Comparison of ENCODE assay signal across 36 cellular contexts in the genomic region with DNA sequence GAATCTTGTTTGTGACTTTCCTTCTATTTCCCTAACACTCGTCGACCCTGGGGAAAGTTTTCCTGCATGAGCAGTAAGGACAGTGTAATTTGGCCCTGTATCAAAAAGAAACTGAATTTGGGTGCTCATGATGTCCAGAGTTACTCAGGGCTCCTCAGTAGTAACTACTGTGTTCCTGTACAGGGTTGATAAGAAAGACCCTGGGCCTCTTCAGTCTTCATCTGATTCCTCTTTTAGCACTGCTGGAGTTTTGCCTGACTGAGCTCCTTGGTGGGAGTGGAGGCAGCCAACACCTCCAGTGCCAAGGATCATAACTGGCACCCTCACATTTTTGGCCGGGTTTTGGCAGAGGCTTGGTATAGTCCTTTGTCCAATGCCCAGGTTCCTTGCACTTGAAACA. TPM values are rescaled to one million over a fixed set of nuclear protein-coding genes. Genes with fewer than 3 reads are reported as not detected.
"Had no signal": no experiment of that assay in that cellular context is flagged by ENCODE, and none has a peak within 500 bp of the region (broad histone marks: within the 10 kb centered on the region; RNA-seq: fewer than 3 reads in every experiment).

No MANE protein-coding gene starts in this region.

- H3K27me3 ChIP-seq: brain microvascular endothelial cell, dorsolateral prefrontal cortex, esophagus squamous epithelium, gastroesophageal sphincter, heart right ventricle, hepatocyte had no signal

- H3K36me3 Mint-ChIP-seq: activated CD4-positive, alpha-beta memory T cell treated with anti-CD3 and anti-CD28 coated beads for 36 hours; activated CD8-positive, alpha-beta memory T cell treated with anti-CD3 and anti-CD28 coated beads, Interleukin-2, amount 10 ng/mL, durations not matched to agents 7 days and 5 days had no signal

- H3K36me3 ChIP-seq: brain microvascular endothelial cell, esophagus squamous epithelium, gastroesophageal sphincter, heart right ventricle had no signal

- H3K27me3 Mint-ChIP-seq: activated CD4-positive, alpha-beta T cell treated with anti-CD3 and anti-CD28 coated beads for 36 hours; activated CD4-positive, alpha-beta T cell treated with anti-CD3 and anti-CD28 coated beads, Interleukin-2, amount 10 ng/mL, durations not matched to agents 24 days and 14 days; central memory CD8-positive, alpha-beta T cell; dendritic cell treated with granulocyte-macrophage colony-stimulating factor and Interleukin-4, amounts not matched to agents 40 ng/mL and 50 ng/mL, for 4 days had no signal

- H3K4me3 ChIP-seq: coronary artery, dorsolateral prefrontal cortex, esophagus squamous epithelium, gastroesophageal sphincter, heart right ventricle, hepatocyte had no signal

- H3K4me1 Mint-ChIP-seq: activated CD4-positive, alpha-beta T cell treated with anti-CD3 and anti-CD28 coated beads for 36 hours; activated CD4-positive, alpha-beta T cell treated with anti-CD3 and anti-CD28 coated beads, Interleukin-2, amount 10 ng/mL, durations not matched to agents 24 days and 14 days; activated CD8-positive, alpha-beta memory T cell treated with anti-CD3 and anti-CD28 coated beads, Interleukin-2, amount 10 ng/mL, durations not matched to agents 7 days and 5 days; central memory CD8-positive, alpha-beta T cell; endodermal cell; T-helper 17 cell had no signal

- DNase-seq: activated CD4-positive, alpha-beta memory T cell treated with anti-CD3 and anti-CD28 coated beads for 36 hours; activated CD4-positive, alpha-beta T cell treated with anti-CD3 and anti-CD28 coated beads for 36 hours; activated CD4-positive, alpha-beta T cell treated with anti-CD3 and anti-CD28 coated beads, Interleukin-2, amount 10 ng/mL, durations not matched to agents 24 days and 14 days; activated CD4-positive, CD25-positive, alpha-beta regulatory T cell; activated CD4-positive, CD25-positive, alpha-beta regulatory T cell treated with anti-CD3 and anti-CD28 coated beads, Interleukin-2, amount 50 U/mL, for 72 hours; activated CD8-positive, alpha-beta memory T cell treated with anti-CD3 and anti-CD28 coated beads, Interleukin-2, amount 10 ng/mL, durations not matched to agents 7 days and 5 days; activated CD8-positive, alpha-beta memory T cell treated with anti-CD3 and anti-CD28 coated beads, Interleukin-2, amount 50 U/mL, for 4 hours; activated CD8-positive, alpha-beta T cell treated with anti-CD3 and anti-CD28 coated beads, Interleukin-2, amount 10 ng/mL, durations not matched to agents 7 days and 5 days; activated effector memory CD4-positive, alpha-beta T cell treated with anti-CD3 and anti-CD28 coated beads, Interleukin-2, amount 50 U/mL, for 16 hours; activated naive CD4-positive, alpha-beta T cell; activated naive CD4-positive, alpha-beta T cell treated with anti-CD3 and anti-CD28 coated beads, Interleukin-2, amount 50 U/mL, for 16 hours; activated T-cell treated with anti-CD3 and anti-CD28 coated beads, Interleukin-2, amount 50 U/mL, for 1 hour; activated T-cell treated with anti-CD3 and anti-CD28 coated beads, Interleukin-2, amount 50 U/mL, for 48 hours; amniotic stem cell; anterior cingulate cortex; brain microvascular endothelial cell; dorsolateral prefrontal cortex; effector memory CD4-positive, alpha-beta T cell; endodermal cell; esophagus squamous epithelium; foreskin melanocyte; heart right ventricle; T-helper 1 cell; T-helper 17 cell; T1000 had no signal

- H3K9me3 Mint-ChIP-seq: activated CD4-positive, alpha-beta memory T cell treated with anti-CD3 and anti-CD28 coated beads for 36 hours; activated T-helper 1 cell treated with anti-CD3 and anti-CD28 coated beads, Interleukin-12 subunit alpha, Interleukin-12 subunit beta, Interleukin-2, Interleukin-4 antibody, amounts not matched to agents 30 ng/mL and 10 ng/mL and 1 ng/mL, durations not matched to agents 14 hours and 24 hours and 36 hours; activated T-helper 2 cell treated with anti-CD3 and anti-CD28 coated beads, Interferon-gamma antibody, Interleukin-2, Interleukin-4, amounts not matched to agents 10 μg/mL and 5 μg/mL and 100 μg/mL, durations not matched to agents 14 hours and 24 hours and 36 hours; central memory CD8-positive, alpha-beta T cell; dendritic cell treated with granulocyte-macrophage colony-stimulating factor and Interleukin-4, amounts not matched to agents 40 ng/mL and 50 ng/mL, for 4 days; endodermal cell; T-helper 2 cell treated with Interferon-gamma antibody and Interleukin-4, amounts not matched to agents 5 μg/mL and 100 μg/mL, for 36 hours had no signal

- H3K4me3 Mint-ChIP-seq: activated CD4-positive, alpha-beta memory T cell treated with anti-CD3 and anti-CD28 coated beads for 36 hours; activated CD4-positive, alpha-beta T cell treated with anti-CD3 and anti-CD28 coated beads for 36 hours; activated CD4-positive, alpha-beta T cell treated with anti-CD3 and anti-CD28 coated beads, Interleukin-2, amount 10 ng/mL, durations not matched to agents 24 days and 14 days; activated CD8-positive, alpha-beta memory T cell treated with anti-CD3 and anti-CD28 coated beads, Interleukin-2, amount 10 ng/mL, durations not matched to agents 7 days and 5 days; activated CD8-positive, alpha-beta T cell treated with anti-CD3 and anti-CD28 coated beads, Interleukin-2, amount 10 ng/mL, durations not matched to agents 7 days and 5 days; activated naive CD8-positive, alpha-beta T cell; activated T-helper 1 cell treated with anti-CD3 and anti-CD28 coated beads, Interleukin-12 subunit alpha, Interleukin-12 subunit beta, Interleukin-2, Interleukin-4 antibody, amounts not matched to agents 30 ng/mL and 10 ng/mL and 1 ng/mL, durations not matched to agents 14 hours and 24 hours and 36 hours; central memory CD8-positive, alpha-beta T cell; dendritic cell treated with granulocyte-macrophage colony-stimulating factor and Interleukin-4, amounts not matched to agents 40 ng/mL and 50 ng/mL, for 4 days; endodermal cell; T-helper 17 cell; T-helper 2 cell treated with Interferon-gamma antibody and Interleukin-4, amounts not matched to agents 5 μg/mL and 100 μg/mL, for 36 hours had no signal

- H3K27ac Mint-ChIP-seq: activated CD4-positive, alpha-beta memory T cell treated with anti-CD3 and anti-CD28 coated beads for 36 hours; activated CD4-positive, alpha-beta T cell treated with anti-CD3 and anti-CD28 coated beads for 36 hours; activated CD4-positive, alpha-beta T cell treated with anti-CD3 and anti-CD28 coated beads, Interleukin-2, amount 10 ng/mL, durations not matched to agents 24 days and 14 days; activated CD8-positive, alpha-beta memory T cell treated with anti-CD3 and anti-CD28 coated beads, Interleukin-2, amount 10 ng/mL, durations not matched to agents 7 days and 5 days; activated CD8-positive, alpha-beta T cell treated with anti-CD3 and anti-CD28 coated beads, Interleukin-2, amount 10 ng/mL, durations not matched to agents 7 days and 5 days; activated naive CD8-positive, alpha-beta T cell; activated T-helper 1 cell treated with anti-CD3 and anti-CD28 coated beads, Interleukin-12 subunit alpha, Interleukin-12 subunit beta, Interleukin-2, Interleukin-4 antibody, amounts not matched to agents 30 ng/mL and 10 ng/mL and 1 ng/mL, durations not matched to agents 14 hours and 24 hours and 36 hours; activated T-helper 2 cell treated with anti-CD3 and anti-CD28 coated beads, Interferon-gamma antibody, Interleukin-2, Interleukin-4, amounts not matched to agents 10 μg/mL and 5 μg/mL and 100 μg/mL, durations not matched to agents 14 hours and 24 hours and 36 hours; dendritic cell treated with granulocyte-macrophage colony-stimulating factor and Interleukin-4, amounts not matched to agents 40 ng/mL and 50 ng/mL, for 4 days; endodermal cell; T-helper 17 cell; T-helper 2 cell treated with Interferon-gamma antibody and Interleukin-4, amounts not matched to agents 5 μg/mL and 100 μg/mL, for 36 hours had no signal

- H3K4me1 ChIP-seq: gastroesophageal sphincter, heart right ventricle had no signal

- ATAC-seq: activated CD4-positive, alpha-beta T cell treated with anti-CD3 and anti-CD28 coated beads for 36 hours; activated CD8-positive, alpha-beta memory T cell treated with anti-CD3 and anti-CD28 coated beads, Interleukin-2, amount 10 ng/mL, durations not matched to agents 7 days and 5 days; activated CD8-positive, alpha-beta T cell treated with anti-CD3 and anti-CD28 coated beads, Interleukin-2, amount 10 ng/mL, durations not matched to agents 7 days and 5 days; gastroesophageal sphincter; heart right ventricle; T-helper 17 cell had no signal

- H3K27ac ChIP-seq: brain microvascular endothelial cell, coronary artery, dorsolateral prefrontal cortex, esophagus squamous epithelium, gastroesophageal sphincter, heart right ventricle, hepatocyte had no signal

- H3K9me3 ChIP-seq: esophagus squamous epithelium, gastroesophageal sphincter, heart right ventricle had no signal

RNA-seq across cellular contexts. Expression of a gene that starts 7.1 kb away (rescaled TPM):
- total RNA-seq: activated CD8-positive, alpha-beta T cell treated with anti-CD3 and anti-CD28 coated beads, Interleukin-2, amount 10 ng/mL, durations not matched to agents 7 days and 5 days; cerebellum; fibroblast of villous mesenchyme had no signal
